In the genomic region with DNA sequence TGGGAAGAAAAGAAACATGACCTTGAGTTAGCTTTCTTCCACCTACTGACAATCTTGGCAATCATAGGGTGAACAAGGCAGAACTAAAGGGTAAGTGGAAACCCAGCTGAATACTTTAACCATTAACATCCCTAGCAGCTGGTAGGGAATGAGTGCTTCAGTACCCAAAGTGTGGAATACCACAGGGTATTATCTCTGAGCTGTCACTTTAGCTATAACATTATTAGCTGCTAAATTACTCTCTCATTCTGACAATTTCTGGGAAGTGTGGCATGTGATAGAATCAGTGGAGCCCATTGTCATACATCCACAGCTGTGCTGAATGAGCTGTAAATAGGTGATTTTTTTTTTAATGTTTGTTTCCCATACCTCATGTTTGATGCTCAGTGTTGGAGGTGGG, we compare ENCODE assay signal across 19 cellular contexts.
"Had no signal": no experiment of that assay in that cellular context is flagged by ENCODE, and none has a peak within 500 bp of the region (broad histone marks: within the 10 kb centered on the region; RNA-seq: fewer than 3 reads in every experiment).

No MANE protein-coding gene starts in this region.

- H3K4me3 Mint-ChIP-seq: IgD-negative memory B cell had no signal

- H3K9me3 Mint-ChIP-seq: IgD-negative memory B cell had no signal

- H3K27me3 Mint-ChIP-seq: IgD-negative memory B cell had no signal

- H3K36me3 ChIP-seq: SJSA1 had no signal

- ATAC-seq: K562 had no signal

- H3K4me3 ChIP-seq: K562, SJSA1, SK-N-MC had no signal

- H3K27ac Mint-ChIP-seq: IgD-negative memory B cell had no signal

- H3K9me3 ChIP-seq: SJSA1 had no signal

- H3K4me1 Mint-ChIP-seq: IgD-negative memory B cell had no signal

- H3K27ac ChIP-seq: HL-60, KMS-11, SJSA1, SK-N-MC had no signal

- H3K27me3 ChIP-seq: SJSA1 had no signal

- H3K36me3 Mint-ChIP-seq: IgD-negative memory B cell had no signal

- H3K4me2 ChIP-seq: KMS-11 had no signal

- H3K4me1 ChIP-seq: SJSA1 had no signal

- DNase-seq: MM.1S, NCI-H1092 treated with DMSO at 0.1 percent for 48 hours, NCI-H1436, NCI-H187, NCI-H2029, NCI-H2081 treated with DMSO at 0.1 percent for 48 hours, NCI-H2171, NCI-H524, NCI-H526 treated with DMSO at 0.1 percent for 48 hours, NCI-H774, Right ventricle myocardium superior, RPMI8226, SW 1271 had no signal

- H3K9ac ChIP-seq: KMS-11 had no signal
